ENCODE assay signal across 11 cellular contexts in the genomic region with DNA sequence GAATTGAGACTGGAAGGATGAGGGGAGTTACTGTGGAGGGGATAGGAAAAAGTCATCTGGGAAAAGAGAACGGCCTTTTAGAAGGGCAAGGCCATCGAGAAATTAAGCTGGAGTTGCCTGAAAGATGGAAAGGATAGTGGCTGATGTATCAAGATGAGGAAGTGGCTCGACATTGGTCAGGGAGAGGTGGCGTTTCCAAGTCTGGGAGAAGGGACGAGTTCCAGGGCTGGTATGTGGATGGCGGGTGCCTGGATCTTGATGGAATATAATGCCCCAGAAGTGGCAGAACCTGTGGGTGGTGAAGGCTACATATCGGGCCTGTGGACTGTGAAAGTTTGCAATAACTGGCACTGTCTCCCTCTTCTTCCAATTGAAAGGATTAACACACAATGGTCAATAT.
"Had no signal": no experiment of that assay in that cellular context is flagged by ENCODE, and none has a peak within 500 bp of the region (broad histone marks: within the 10 kb centered on the region; RNA-seq: fewer than 3 reads in every experiment).

No MANE protein-coding gene starts in this region.

- H3K36me3 Mint-ChIP-seq: memory B cell had no signal

- H3K27me3 ChIP-seq: foreskin keratinocyte, vagina had no signal

- H3K4me3 Mint-ChIP-seq: memory B cell had no signal

- H3K9me3 Mint-ChIP-seq: activated naive CD8-positive, alpha-beta T cell treated with anti-CD3 and anti-CD28 coated beads, Interleukin-2, amount 10 ng/mL, durations not matched to agents 7 days and 5 days; memory B cell had no signal

- H3K9me3 ChIP-seq: tibial artery, vagina had no signal

- H3K4me3 ChIP-seq: smooth muscle cell, tibial artery, vagina had no signal

- H3K27ac ChIP-seq: foreskin keratinocyte, tibial artery, vagina had no signal

- ATAC-seq: foreskin keratinocyte, right cardiac atrium had no signal

- DNase-seq: activated CD4-positive, alpha-beta T cell treated with anti-CD3 and anti-CD28 coated beads for 4 hours; activated effector memory CD4-positive, alpha-beta T cell treated with Interleukin-2 at 50 U/mL for 16 hours; activated naive CD8-positive, alpha-beta T cell treated with anti-CD3 and anti-CD28 coated beads, Interleukin-2, amount 10 ng/mL, durations not matched to agents 7 days and 5 days; aorta; foreskin keratinocyte; right cardiac atrium; T1000; tibial artery had no signal

- H3K36me3 ChIP-seq: tibial artery, vagina had no signal

- H3K27ac Mint-ChIP-seq: activated naive CD8-positive, alpha-beta T cell treated with anti-CD3 and anti-CD28 coated beads, Interleukin-2, amount 10 ng/mL, durations not matched to agents 7 days and 5 days; memory B cell had no signal
